ENCODE assay signal across 14 cellular contexts in genomic region chr13:57569981-57570380, GRCh38.
"Had no signal": no experiment of that assay in that cellular context is flagged by ENCODE, and none has a peak within 500 bp of the region (broad histone marks: within the 10 kb centered on the region; RNA-seq: fewer than 3 reads in every experiment).

No MANE protein-coding gene starts in this region.

- H3K27ac ChIP-seq: colonic mucosa, hepatocyte, ovary, suprapubic skin, VCaP had no signal

- H3K36me3 ChIP-seq: colonic mucosa, ovary, suprapubic skin had no signal

- H3K4me3 ChIP-seq: colonic mucosa, hepatocyte, ovary, suprapubic skin had no signal

- H3K4me2 ChIP-seq: hepatocyte had no signal

- H3K27me3 ChIP-seq: colonic mucosa, hepatocyte, ovary, suprapubic skin had no signal

- H3K79me2 ChIP-seq: hepatocyte had no signal

- DNase-seq: activated CD4-positive, alpha-beta memory T cell treated with anti-CD3 and anti-CD28 coated beads for 36 hours; activated gamma-delta T cell; activated T-cell treated with anti-CD3 and anti-CD28 coated beads, Interleukin-2, amount 50 U/mL, for 48 hours; caudate nucleus; colonic mucosa; effector CD4-positive, alpha-beta T cell; kidney; ovary; stimulated activated CD4-positive, alpha-beta T cell treated with anti-CD3 and anti-CD28 coated beads, Interleukin-4, amount 100 ng/mL, for 1 hour; stimulated activated CD8-positive, alpha-beta memory T cell treated with anti-CD3 and anti-CD28 coated beads, Interleukin-4, amount 100 ng/mL, for 48 hours; stimulated activated naive CD8-positive, alpha-beta T cell treated with anti-CD3 and anti-CD28 coated beads, Interleukin-15, Interleukin-2, amounts not matched to agents 100 U/mL and 50 U/mL, for 24 hours had no signal

- H2AFZ ChIP-seq: hepatocyte had no signal

- H3K4me1 ChIP-seq: colonic mucosa, suprapubic skin had no signal

- H3K9me3 ChIP-seq: colonic mucosa, ovary had no signal

- ATAC-seq: stimulated activated naive CD8-positive, alpha-beta T cell treated with anti-CD3 and anti-CD28 coated beads, Interleukin-15, Interleukin-2, amounts not matched to agents 100 U/mL and 50 U/mL, for 24 hours had no signal
